ENCODE assay signal across 15 cellular contexts in genomic region chr10:124200011-124200410, GRCh38.
"Had no signal": no experiment of that assay in that cellular context is flagged by ENCODE, and none has a peak within 500 bp of the region (broad histone marks: within the 10 kb centered on the region; RNA-seq: fewer than 3 reads in every experiment).

No MANE protein-coding gene starts in this region.

- H3K9me3 ChIP-seq: lower lobe of right lung, thyroid gland had no signal

- H3K4me3 ChIP-seq: lower lobe of right lung, thyroid gland had no signal

- H3K27ac ChIP-seq: lower lobe of right lung, thyroid gland, WERI-Rb-1 had no signal

- DNase-seq: activated CD4-positive, alpha-beta T cell treated with anti-CD3 and anti-CD28 coated beads for 1 hour; activated CD8-positive, alpha-beta memory T cell treated with anti-CD3 and anti-CD28 coated beads for 24 hours; activated naive CD8-positive, alpha-beta T cell treated with anti-CD3 and anti-CD28 coated beads for 36 hours; central memory CD4-positive, alpha-beta T cell; erythroblast; hypothalamus; islet precursor cell; left colon; lower lobe of right lung; posterior cingulate gyrus; stimulated activated CD4-positive, alpha-beta T cell treated with anti-CD3 and anti-CD28 coated beads, Interleukin-1b, Interleukin-23, amount 100 ng/mL, for 48 hours; stimulated activated naive CD4-positive, alpha-beta T cell treated with Interleukin-2 at 50 U/mL for 16 hours; T-helper 2 cell; thyroid gland; WERI-Rb-1 had no signal

- ATAC-seq: left colon, lower lobe of right lung had no signal

- H3K4me1 ChIP-seq: lower lobe of right lung had no signal

- H3K36me3 ChIP-seq: lower lobe of right lung, thyroid gland, WERI-Rb-1 had no signal

- H3K27me3 ChIP-seq: thyroid gland had no signal
